ENCODE assay signal across 13 cellular contexts in genomic region chr4:108205859-108206258, GRCh38. TPM values are rescaled to one million over a fixed set of nuclear protein-coding genes. Genes with fewer than 3 reads are reported as not detected.
A peak's percentile ranks its signal among the peaks of the same experiment; 100 is the strongest.
DNase-seq lines count a peak whose midpoint lies in the region; ATAC-seq and TF ChIP-seq lines count a peak whose summit lies in the region.
"Had no signal": no experiment of that assay in that cellular context is flagged by ENCODE, and none has a peak within 500 bp of the region (broad histone marks: within the 10 kb centered on the region; RNA-seq: fewer than 3 reads in every experiment).

No MANE protein-coding gene starts in this region.

- H3K79me1 ChIP-seq in neuronal stem cell (ENCODE audit: low read depth, low read length): no peaks in the 10 kb centered on the region

- TF ChIP-seq CTCF in DND-41 (IDR thresholded peaks at IDR 0.05; ENCODE audit: borderline replicate concordance, extremely low read depth, low read length, poor library complexity, severe bottlenecking) (no peak), GM23338 (conservative IDR thresholded peaks at IDR 0.05; ENCODE audit: low read depth in 2 of 2) (no peak)

- no peak overlapping the region for H3K4me3 Mint-ChIP-seq in activated T-cell treated with anti-CD3 and anti-CD28 coated beads, Interleukin-2, amount 50 U/mL, for 4 hours
- no peak overlapping the region for H3K4me3 Mint-ChIP-seq in activated T-cell treated with anti-CD3 and anti-CD28 coated beads, Interleukin-2, amount 50 U/mL, for 24 hours
- H3K4me3 Mint-ChIP-seq in GM23338: no peak overlapping the region
- no peak overlapping the region for H3K4me3 Mint-ChIP-seq in natural killer cell treated with Interleukin-12 subunit alpha and Interleukin-12 subunit beta and Interleukin-15 and Interleukin-18, amount 100 ng/mL, for 72 hours
- H3K4me3 Mint-ChIP-seq: CD4-positive, CD25-positive, alpha-beta regulatory T cell had no signal

- H3K27ac Mint-ChIP-seq in activated T-cell treated with anti-CD3 and anti-CD28 coated beads, Interleukin-2, amount 50 U/mL, for 24 hours: no peak overlapping the region
- H3K27ac Mint-ChIP-seq in GM23338: no peak overlapping the region
- H3K27ac Mint-ChIP-seq in natural killer cell treated with Interleukin-12 subunit alpha and Interleukin-12 subunit beta and Interleukin-15 and Interleukin-18, amount 100 ng/mL, for 72 hours: no peak overlapping the region
- H3K27ac Mint-ChIP-seq: CD4-positive, CD25-positive, alpha-beta regulatory T cell had no signal

- H2BK120ac ChIP-seq in neuronal stem cell (ENCODE audit: low read depth, low read length): no peak overlapping the region

- no peaks in the 10 kb centered on the region for H3K36me3 ChIP-seq in DND-41 (ENCODE audit: insufficient read depth, low read length)
- no peaks in the 10 kb centered on the region for H3K36me3 ChIP-seq in GM23338 (ENCODE audit: insufficient read depth)
- H3K36me3 ChIP-seq in neuronal stem cell (replicated peaks in 1 of 2; ENCODE audit: control insufficient read depth in 2 of 2, insufficient read depth in 2 of 2, low read length in 2 of 2): no peaks in the 10 kb centered on the region

- H3K9ac ChIP-seq in DND-41 (ENCODE audit: low read depth, low read length): no peak overlapping the region
- H3K9ac ChIP-seq in neuronal stem cell (ENCODE audit: low read depth, low read length, poor library complexity): no peak overlapping the region

- peaks cover 4% of the 10 kb centered on the region; the same call in 1 of the 2 replicates for H3K4me1 ChIP-seq in DND-41 (ENCODE audit: insufficient read depth, low read length)
- H3K4me1 ChIP-seq in GM23338 (ENCODE audit: insufficient read depth): peaks cover 5% of the 10 kb centered on the region; the same call in 1 of the 2 replicates
- no peaks in the 10 kb centered on the region for H3K4me1 ChIP-seq in neuronal stem cell (ENCODE audit: control insufficient read depth in 2 of 2, insufficient read depth in 1 of 2, low read depth in 1 of 2, low read length in 2 of 2)

- no peak overlapping the region for H3K23ac ChIP-seq in neuronal stem cell (ENCODE audit: low read depth, low read length, poor library complexity)

- no peaks in the 10 kb centered on the region for H3K27me3 Mint-ChIP-seq in activated T-cell treated with anti-CD3 and anti-CD28 coated beads, Interleukin-2, amount 50 U/mL, for 4 hours (ENCODE audit: low read depth)
- no peaks in the 10 kb centered on the region for H3K27me3 Mint-ChIP-seq in activated T-cell treated with anti-CD3 and anti-CD28 coated beads, Interleukin-2, amount 50 U/mL, for 24 hours
- H3K27me3 Mint-ChIP-seq in GM23338 (ENCODE audit: insufficient read depth, low read depth, poor library complexity): no peaks in the 10 kb centered on the region
- H3K27me3 Mint-ChIP-seq in natural killer cell treated with Interleukin-12 subunit alpha and Interleukin-12 subunit beta and Interleukin-15 and Interleukin-18, amount 100 ng/mL, for 72 hours: peaks cover 7 to 17% of the 10 kb centered on the region in 2 donors

- H3K9me2 ChIP-seq in GM23338 (ENCODE audit: insufficient read depth): no peaks in the 10 kb centered on the region

- H2BK12ac ChIP-seq in neuronal stem cell (ENCODE audit: low read length): no peak overlapping the region

- H3F3A ChIP-seq in GM23338 (replicated peaks; ENCODE audit: low read depth): no peaks in the 10 kb centered on the region

- no peak overlapping the region for H4K91ac ChIP-seq in neuronal stem cell (ENCODE audit: low read depth, low read length, poor library complexity)

- peak; percentile 76 to 78 for ATAC-seq in activated T-cell treated with anti-CD3 and anti-CD28 coated beads, Interleukin-2, amount 50 U/mL, for 4 hours
- ATAC-seq in DND-41 (ENCODE audit: insufficient read depth, low read depth) (0 out of 3 replicates have a peak, but pooled peaks have one; percentile 17), GM23338 (peak; percentile 28; the same call in 1 of the 3 replicates)
- ATAC-seq in natural killer cell treated with Interleukin-12 subunit alpha and Interleukin-12 subunit beta and Interleukin-15 and Interleukin-18, amount 100 ng/mL, for 72 hours: no peak

- H3K4me1 Mint-ChIP-seq in activated T-cell treated with anti-CD3 and anti-CD28 coated beads, Interleukin-2, amount 50 U/mL, for 4 hours (ENCODE audit: low read depth): peaks cover 10% of the 10 kb centered on the region
- H3K4me1 Mint-ChIP-seq in activated T-cell treated with anti-CD3 and anti-CD28 coated beads, Interleukin-2, amount 50 U/mL, for 24 hours (ENCODE audit: low read depth): peaks cover 40% of the 10 kb centered on the region
- H3K4me1 Mint-ChIP-seq in GM23338: peaks cover 8% of the 10 kb centered on the region
- no peaks in the 10 kb centered on the region for H3K4me1 Mint-ChIP-seq in natural killer cell treated with Interleukin-12 subunit alpha and Interleukin-12 subunit beta and Interleukin-15 and Interleukin-18, amount 100 ng/mL, for 72 hours (ENCODE audit: low read depth in 2 of 2)

- no peak overlapping the region for H2BK15ac ChIP-seq in neuronal stem cell (ENCODE audit: low read length)

- no peak for DNase-seq in activated T-cell treated with anti-CD3 and anti-CD28 coated beads, Interleukin-2, amount 50 U/mL, for 4 hours
- no peak for DNase-seq in activated T-cell treated with anti-CD3 and anti-CD28 coated beads, Interleukin-2, amount 50 U/mL, for 24 hours
- DNase-seq in DND-41 (no peak), GM23338 (ENCODE audit: low spot score) (no peak), neuronal stem cell (ENCODE audit: low spot score) (no peak), cerebellar nuclear complex (lab: John Stamatoyannopoulos, UW) (no peak)
- no peak for DNase-seq in natural killer cell treated with Interleukin-12 subunit alpha and Interleukin-12 subunit beta and Interleukin-15 and Interleukin-18, amount 100 ng/mL, for 72 hours (ENCODE audit: low spot score)
- DNase-seq: AML-193; CD4-positive, CD25-positive, alpha-beta regulatory T cell; DMS79; GOT3; NCI-H1436 treated with DMSO at 0.1 percent for 48 hours; NCI-H2081 had no signal

- H3K36me3 Mint-ChIP-seq in activated T-cell treated with anti-CD3 and anti-CD28 coated beads, Interleukin-2, amount 50 U/mL, for 4 hours (ENCODE audit: insufficient read depth): peaks cover 5% of the 10 kb centered on the region
- H3K36me3 Mint-ChIP-seq in activated T-cell treated with anti-CD3 and anti-CD28 coated beads, Interleukin-2, amount 50 U/mL, for 24 hours (ENCODE audit: low read depth): no peaks in the 10 kb centered on the region
- H3K36me3 Mint-ChIP-seq in GM23338 (ENCODE audit: low read depth): no peaks in the 10 kb centered on the region
- H3K36me3 Mint-ChIP-seq in natural killer cell treated with Interleukin-12 subunit alpha and Interleukin-12 subunit beta and Interleukin-15 and Interleukin-18, amount 100 ng/mL, for 72 hours: no peaks in the 10 kb centered on the region

- H3K4me3 ChIP-seq in DND-41 (ENCODE audit: low read depth in 1 of 2, low read length in 2 of 2): no peak overlapping the region
- no peak overlapping the region for H3K4me3 ChIP-seq in GM23338
- no peak overlapping the region for H3K4me3 ChIP-seq in neuronal stem cell (ENCODE audit: low read length in 2 of 2)

- no peak overlapping the region for H4K8ac ChIP-seq in neuronal stem cell (ENCODE audit: low read depth, low read length)

- H2AFZ ChIP-seq in DND-41 (ENCODE audit: low read depth, low read length): no peak overlapping the region
- H2AFZ ChIP-seq in GM23338: no peak overlapping the region
- peak overlapping the region; percentile 11 for H2AFZ ChIP-seq in neuronal stem cell (ENCODE audit: low read length)

- H3K79me2 ChIP-seq in DND-41 (ENCODE audit: insufficient read depth, low read length) (no peaks in the 10 kb centered on the region), GM23338 (replicated peaks; ENCODE audit: insufficient read depth) (no peaks in the 10 kb centered on the region)

- no peak overlapping the region for H3K4ac ChIP-seq in neuronal stem cell (ENCODE audit: low read length)

- no peaks in the 10 kb centered on the region for H3K9me3 Mint-ChIP-seq in activated T-cell treated with anti-CD3 and anti-CD28 coated beads, Interleukin-2, amount 50 U/mL, for 4 hours
- no peaks in the 10 kb centered on the region for H3K9me3 Mint-ChIP-seq in activated T-cell treated with anti-CD3 and anti-CD28 coated beads, Interleukin-2, amount 50 U/mL, for 24 hours
- no peaks in the 10 kb centered on the region for H3K9me3 Mint-ChIP-seq in GM23338
- no peaks in the 10 kb centered on the region for H3K9me3 Mint-ChIP-seq in natural killer cell treated with Interleukin-12 subunit alpha and Interleukin-12 subunit beta and Interleukin-15 and Interleukin-18, amount 100 ng/mL, for 72 hours
- H3K9me3 Mint-ChIP-seq: CD4-positive, CD25-positive, alpha-beta regulatory T cell had no signal

- H3K4me2 ChIP-seq in DND-41 (ENCODE audit: insufficient read depth, low read length) (no peak overlapping the region), GM23338 (no peak overlapping the region), neuronal stem cell (ENCODE audit: insufficient read depth, low read length, poor library complexity, severe bottlenecking) (no peak overlapping the region)

- H4K20me1 ChIP-seq in DND-41 (ENCODE audit: insufficient read depth, low read length) (no peaks in the 10 kb centered on the region), GM23338 (replicated peaks; ENCODE audit: insufficient read depth) (no peaks in the 10 kb centered on the region)

- H3K14ac ChIP-seq in neuronal stem cell (ENCODE audit: low read length): no peak overlapping the region

- H3K27me3 ChIP-seq in DND-41 (ENCODE audit: insufficient read depth, low read length, poor library complexity) (no peaks in the 10 kb centered on the region), GM23338 (ENCODE audit: insufficient read depth) (no peaks in the 10 kb centered on the region), neuronal stem cell (ENCODE audit: control insufficient read depth in 3 of 3, insufficient read depth in 3 of 3, low read depth in 1 of 3, low read length in 3 of 3) (no peaks in the 10 kb centered on the region)

- no CpG with 5 or more reads among the region's 1 CpG for WGBS in neuronal stem cell (ENCODE audit: extremely low coverage in 2 of 2, insufficient read length in 2 of 2, insufficient replicate concordance in 1 of 2), 2 donors

- no peaks in the 10 kb centered on the region for H3K9me3 ChIP-seq in DND-41 (ENCODE audit: insufficient read depth, low read length, severe bottlenecking)
- H3K9me3 ChIP-seq in neuronal stem cell (replicated peaks in 1 of 2; ENCODE audit: control insufficient read depth in 2 of 2, insufficient read depth in 1 of 2, low read depth in 1 of 2, low read length in 2 of 2): no peaks in the 10 kb centered on the region

- no peak overlapping the region for H2AK5ac ChIP-seq in neuronal stem cell (ENCODE audit: low read depth, low read length)

- no peak overlapping the region for H2BK5ac ChIP-seq in neuronal stem cell (ENCODE audit: low read length)

- no peak overlapping the region for H3K18ac ChIP-seq in neuronal stem cell (ENCODE audit: low read length)

- H3K27ac ChIP-seq in DND-41 (ENCODE audit: low read length) (no peak overlapping the region), GM23338 (ENCODE audit: low read depth) (no peak overlapping the region), neuronal stem cell (replicated peaks; ENCODE audit: low read length) (no peak overlapping the region)

RNA-seq across cellular contexts. Expression of gene LEF1, which starts 37.1 kb away (rescaled TPM):
- total RNA-seq in activated T-cell treated with anti-CD3 and anti-CD28 coated beads, Interleukin-2, amount 50 U/mL, for 4 hours: 100 to 1,000 TPM; 140 to 165 (median 148) TPM
- total RNA-seq in GM23338 (2014; rRNA removed; shearing (Covaris generic)): 0.23 and 0.73 TPM in 2 replicates
- 0.50 and 1.0 TPM in 2 replicates for polyA plus RNA-seq in GM23338 (2016; fragmentation: Nextera tagmentation; extraction: Ambion mirVana)
- 17.2 TPM for polyA plus RNA-seq in neuronal stem cell (2013, experiment 1 of 2)
- polyA plus RNA-seq in neuronal stem cell (2013, experiment 2 of 2): 17.0 TPM
- 10 to 100 TPM in 1 of 2 donors, 1 to 10 TPM in 1; 8.4 to 22.7 TPM for total RNA-seq in natural killer cell treated with Interleukin-12 subunit alpha and Interleukin-12 subunit beta and Interleukin-15 and Interleukin-18, amount 100 ng/mL, for 72 hours

Comparison
In these comparisons a context has a peak if more than half of its experiments do, and no peak if none do; other contexts are left out.
1. ATAC-seq: peak in activated T-cell treated with anti-CD3 and anti-CD28 coated beads, Interleukin-2, amount 50 U/mL, for 4 hours (2 of 2), DND-41 (single experiment) and GM23338 (single experiment); none in natural killer cell treated with Interleukin-12 subunit alpha and Interleukin-12 subunit beta and Interleukin-15 and Interleukin-18, amount 100 ng/mL, for 72 hours (0 of 2).
2. RNA of gene LEF1, which starts 37.1 kb away (total RNA-seq): 140 to 165 TPM in activated T-cell treated with anti-CD3 and anti-CD28 coated beads, Interleukin-2, amount 50 U/mL, for 4 hours; 8.4 to 22.7 TPM in natural killer cell treated with Interleukin-12 subunit alpha and Interleukin-12 subunit beta and Interleukin-15 and Interleukin-18, amount 100 ng/mL, for 72 hours and 0.23 to 0.73 TPM in GM23338; every median in the first group is over 4 times any median in the second.